ENCODE assay signal across 1 cellular context in the genomic region with DNA sequence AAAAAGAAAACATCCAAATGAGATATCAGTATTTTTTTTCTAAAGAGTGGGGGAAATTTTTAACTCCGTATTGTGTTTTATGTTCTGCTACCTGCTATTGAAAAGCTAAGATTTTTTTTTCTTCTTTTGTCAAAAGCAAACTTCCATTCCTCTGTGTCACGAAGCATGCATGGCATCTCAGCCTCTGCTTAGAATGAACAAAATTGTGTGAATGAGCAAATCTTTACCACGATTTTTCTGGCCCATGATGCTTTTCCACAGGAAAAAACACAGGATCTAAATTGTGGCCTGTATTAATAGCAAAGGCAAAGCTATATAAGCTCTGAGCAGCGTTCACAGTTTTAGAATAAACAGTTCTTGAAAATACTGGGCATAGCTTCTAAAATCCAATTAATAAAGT.
TF ChIP-seq lines count a peak whose summit lies in the region.

No MANE protein-coding gene starts in this region.

TF ChIP-seq in SK-N-SH treated with all-trans-retinoic acid at 6 μM for 48 hours, 23 proteins besides CTCF, POLR2A, EP300 and RAD21 (continued from another document):
- TF ChIP-seq ISL1 (CRISPR knock-in tag; IDR thresholded peaks at IDR 0.05) (no peak), SNAI2 (CRISPR knock-in tag; IDR thresholded peaks at IDR 0.05) (no peak), BACH2 (CRISPR knock-in tag; IDR thresholded peaks at IDR 0.05; ENCODE audit: borderline replicate concordance) (no peak), GLIS3 (CRISPR knock-in tag; IDR thresholded peaks at IDR 0.05) (no peak), PPARA (CRISPR knock-in tag; IDR thresholded peaks at IDR 0.05; ENCODE audit: borderline replicate concordance) (no peak), ESRRG (CRISPR knock-in tag; IDR thresholded peaks at IDR 0.05) (no peak), ZNF8 (CRISPR knock-in tag; IDR thresholded peaks at IDR 0.05) (no peak), ZNF565 (CRISPR knock-in tag; conservative IDR thresholded peaks at IDR 0.05; ENCODE audit: low read depth) (no peak), ZC3H10 (CRISPR knock-in tag; IDR thresholded peaks at IDR 0.05) (no peak), TCF4 (CRISPR knock-in tag; IDR thresholded peaks at IDR 0.05; ENCODE audit: borderline replicate concordance) (no peak), TOX (CRISPR knock-in tag; IDR thresholded peaks at IDR 0.05; ENCODE audit: borderline replicate concordance) (no peak), RARB (CRISPR knock-in tag; IDR thresholded peaks at IDR 0.05) (no peak)
- TF ChIP-seq, protein P1, sequence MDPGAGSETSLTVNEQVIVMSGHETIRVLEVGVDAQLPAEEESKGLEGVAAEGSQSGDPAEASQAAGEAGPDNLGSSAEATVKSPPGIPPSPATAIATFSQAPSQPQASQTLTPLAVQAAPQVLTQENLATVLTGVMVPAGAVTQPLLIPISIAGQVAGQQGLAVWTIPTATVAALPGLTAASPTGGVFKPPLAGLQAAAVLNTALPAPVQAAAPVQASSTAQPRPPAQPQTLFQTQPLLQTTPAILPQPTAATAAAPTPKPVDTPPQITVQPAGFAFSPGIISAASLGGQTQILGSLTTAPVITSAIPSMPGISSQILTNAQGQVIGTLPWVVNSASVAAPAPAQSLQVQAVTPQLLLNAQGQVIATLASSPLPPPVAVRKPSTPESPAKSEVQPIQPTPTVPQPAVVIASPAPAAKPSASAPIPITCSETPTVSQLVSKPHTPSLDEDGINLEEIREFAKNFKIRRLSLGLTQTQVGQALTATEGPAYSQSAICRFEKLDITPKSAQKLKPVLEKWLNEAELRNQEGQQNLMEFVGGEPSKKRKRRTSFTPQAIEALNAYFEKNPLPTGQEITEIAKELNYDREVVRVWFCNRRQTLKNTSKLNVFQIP (CRISPR knock-in tag; IDR thresholded peaks at IDR 0.05; ENCODE audit: borderline replicate concordance, low read depth) = no peak
